In genomic region chr12:41190360-41190759, GRCh38 we compare ENCODE assay signal across 9 cellular contexts. TPM values are rescaled to one million over a fixed set of nuclear protein-coding genes. Genes with fewer than 3 reads are reported as not detected.
DNase-seq lines count a peak whose midpoint lies in the region; ATAC-seq, FAIRE-seq and TF ChIP-seq lines count a peak whose summit lies in the region.
"Had no signal": no experiment of that assay in that cellular context is flagged by ENCODE, and none has a peak within 500 bp of the region (broad histone marks: within the 10 kb centered on the region; RNA-seq: fewer than 3 reads in every experiment).

No MANE protein-coding gene starts in this region.

- ATAC-seq in heart right ventricle (no peak), heart left ventricle (no peak), GM19397 (IDR thresholded peaks at IDR 0.05; ENCODE audit: unreplicated experiment) (no peak)

- no peak for TF ChIP-seq POLR2A in heart left ventricle (IDR thresholded peaks at IDR 0.05)

- peaks cover 0 to 19% (median 11%) of the 10 kb centered on the region in 9 donors for H3K4me1 ChIP-seq in heart right ventricle
- peaks cover 0 to 21% (median 5%) of the 10 kb centered on the region in 12 donors for H3K4me1 ChIP-seq in heart left ventricle
- H3K4me1 ChIP-seq in iPS-18a (ENCODE audit: control insufficient read depth, low read depth, low read length): peaks cover 6% of the 10 kb centered on the region

- H3K9me3 ChIP-seq in heart right ventricle (no peaks in the 10 kb centered on the region), heart left ventricle (no peaks in the 10 kb centered on the region), iPS-18a (ENCODE audit: control insufficient read depth, low read depth, low read length) (no peaks in the 10 kb centered on the region)
- H3K9me3 ChIP-seq: SJSA1 had no signal

- TF ChIP-seq CTCF in heart right ventricle (IDR thresholded peaks at IDR 0.05) (peak in 6 of 9 donors; percentile 17 to 52 (median 30)), heart left ventricle (IDR thresholded peaks at IDR 0.05) (peak in 5 of 12 donors; percentile 5 to 51 (median 45))

- H3K4me3 ChIP-seq in heart right ventricle (peak overlapping the region in 4 of 10 donors; percentile 36 to 42 (median 38)), heart left ventricle (peak overlapping the region in 5 of 12 donors; percentile 24 to 54 (median 39)), iPS-18a (ENCODE audit: low read length) (peak overlapping the region; percentile 57)
- H3K4me3 ChIP-seq: SJSA1 had no signal

- WGBS in heart right ventricle, 2 donors: 15 to 20% methylated on average over 4 of the region's 4 CpGs
- WGBS in heart left ventricle, 4 donors: 13 to 19% (median 15%) methylated on average over 4 of the region's 4 CpGs

- H3K36me3 ChIP-seq in heart right ventricle: no peaks in the 10 kb centered on the region
- H3K36me3 ChIP-seq in heart left ventricle: no peaks in the 10 kb centered on the region
- no peaks in the 10 kb centered on the region for H3K36me3 ChIP-seq in iPS-18a (ENCODE audit: control insufficient read depth, low read depth, low read length)
- H3K36me3 ChIP-seq: SJSA1 had no signal

- peaks cover 0 to 83% (median 52%) of the 10 kb centered on the region in 7 donors for H3K27me3 ChIP-seq in heart right ventricle
- peaks cover 0 to 60% (median 28%) of the 10 kb centered on the region in 9 donors for H3K27me3 ChIP-seq in heart left ventricle
- H3K27me3 ChIP-seq in iPS-18a (ENCODE audit: control insufficient read depth, insufficient read depth, low read length): peaks cover 45% of the 10 kb centered on the region

- H3K27ac ChIP-seq in heart right ventricle (no peak overlapping the region), heart left ventricle (peak overlapping the region in 1 of 12 donors; percentile 88), iPS-18a (ENCODE audit: low read length) (no peak overlapping the region)
- H3K27ac ChIP-seq: SJSA1 had no signal

- no peak overlapping the region for H3K9ac ChIP-seq in iPS-18a (ENCODE audit: low read length)

- intact Hi-C loops in heart right ventricle (cut with DNase I): no loop called here
- intact Hi-C loops in heart left ventricle (cut with DNase I): no loop called here

- FAIRE-seq in urothelium cell line (lab: Jason Lieb, UNC): no peak

- DNase-seq in heart right ventricle (no peak), heart left ventricle (no peak), SK-N-DZ (ENCODE audit: low spot score) (peak; percentile 69), urothelium cell line (ENCODE audit: low spot score) (peak; percentile 45), AG20443 (ENCODE audit: low spot score) (no peak)
- no peak for DNase-seq in stimulated activated CD4-positive, alpha-beta T cell treated with anti-CD3 and anti-CD28 coated beads, Interleukin-12 subunit alpha, Interleukin-12 subunit beta, amount 100 ng/mL, for 4 hours

RNA-seq across cellular contexts. Expression of gene PDZRN4, which starts 2.2 kb away (rescaled TPM):
- total RNA-seq in heart right ventricle (under 1 TPM in 6 of 10 donors, not detected in 4; 0.07 to 0.28 (median 0.18) TPM), heart left ventricle (1 to 10 TPM in 1 of 9 donors, under 1 TPM in 4, not detected in 4; 0.07 to 1.4 (median 0.12) TPM)
- polyA plus RNA-seq in heart right ventricle (under 1 TPM in 1 of 2 donors, not detected in 1; 0.04 TPM), heart left ventricle (not detected)
- polyA plus RNA-seq in SK-N-DZ (2014; cell fraction: cytosol; rRNA removed): 0.03 and 0.13 TPM in 2 replicates
- 0.09 TPM in 1 of 2 replicates, not detected in the other for polyA plus RNA-seq in SK-N-DZ (2014; cell fraction: nucleus; rRNA removed)
- total RNA-seq: SJSA1 had no signal

Comparison
In these comparisons a context has a peak if more than half of its experiments do, and no peak if none do; other contexts are left out.
1. DNase-seq: peak in SK-N-DZ (single experiment) and urothelium cell line (single experiment); none in heart right ventricle (0 of 2), heart left ventricle (0 of 5), stimulated activated CD4-positive, alpha-beta T cell treated with anti-CD3 and anti-CD28 coated beads, Interleukin-12 subunit alpha, Interleukin-12 subunit beta, amount 100 ng/mL, for 4 hours (single experiment) and AG20443 (single experiment).